8 cellular contexts compared by ENCODE assay signal in genomic region chr2:232697807-232698110, GRCh38. TPM values are rescaled to one million over a fixed set of nuclear protein-coding genes. Genes with fewer than 3 reads are reported as not detected.
A peak's percentile ranks its signal among the peaks of the same experiment; 100 is the strongest.
DNase-seq lines count a peak whose midpoint lies in the region; ATAC-seq and TF ChIP-seq lines count a peak whose summit lies in the region.

No MANE protein-coding gene starts in this region.

- H3K9me3 ChIP-seq in CD4-positive, alpha-beta T cell (ENCODE audit: control insufficient read depth, low read length) = no peaks in the 10 kb centered on the region
- no peaks in the 10 kb centered on the region for H3K9me3 ChIP-seq in HEK293 (ENCODE audit: control insufficient read depth, insufficient read depth, low read depth, low read length)
- no peaks in the 10 kb centered on the region for H3K9me3 ChIP-seq in T-helper 17 cell (ENCODE audit: control insufficient read depth, low read length, poor library complexity, severe bottlenecking)

- peak overlapping the region; percentile 95 for H3K4me3 ChIP-seq in HEK293 (ENCODE audit: low read depth, low read length)

- H3K4me1 Mint-ChIP-seq in CD4-positive, alpha-beta T cell (ENCODE audit: low read depth) = peaks cover 40% of the 10 kb centered on the region
- H3K4me1 Mint-ChIP-seq in T-helper 17 cell (peaks cover 26% of the 10 kb centered on the region), glutamatergic neuron (ENCODE audit: low read depth, unreplicated experiment) (peaks cover 25% of the 10 kb centered on the region)

- H3K36me3 ChIP-seq in HEK293 (ENCODE audit: control insufficient read depth in 2 of 2, insufficient read depth in 1 of 2, low read length in 2 of 2) = peaks cover 2 to 21% of the 10 kb centered on the region in 2 experiments; a peak in 2 of 3 replicates

- no peak for TF ChIP-seq CTCF in CD4-positive, alpha-beta T cell (IDR thresholded peaks at IDR 0.05)
- TF ChIP-seq CTCF in HEK293 (tag by site-specific recombination; IDR thresholded peaks at IDR 0.05) (no peak), glutamatergic neuron (IDR thresholded peaks at IDR 0.05; ENCODE audit: partially characterized antibody, unreplicated experiment) (no peak)

- DNase-seq in CD4-positive, alpha-beta T cell = peak in 2 of 10 experiments; percentile 3 to 42
- DNase-seq in T-helper 17 cell (peak in 1 of 3 donors; percentile 13), glutamatergic neuron (no peak), sciatic nerve (ENCODE audit: low spot score) (no peak), NCI-H2227 treated with DMSO at 0.1 percent for 48 hours (lab: John Stamatoyannopoulos, UW) (no peak), NCI-H1436 (lab: John Stamatoyannopoulos, UW) (no peak), T-helper 9 cell (no peak)

- intact Hi-C loops in CD4-positive, alpha-beta T cell (cut with DNase I, micrococcal nuclease) = loop anchor here (5.0 to 10.0 kb wide), 5 partner anchors 90 to 1170 kb away; partner anchors contain the start of genes ATG16L1 (in 1 of the 2), HJURP (in 1 of the 2) and MSL3B (in 1 of the 2)
- intact Hi-C loops in sciatic nerve (cut with DNase I) = no loop called here

- peaks cover 2% of the 10 kb centered on the region for H3K9me3 Mint-ChIP-seq in CD4-positive, alpha-beta T cell
- H3K9me3 Mint-ChIP-seq in glutamatergic neuron (ENCODE audit: unreplicated experiment) = peaks cover 8% of the 10 kb centered on the region

- CTCF ChIA-PET in CD4-positive, alpha-beta T cell (lab: Charles Lee) = no interaction called here
- CTCF ChIA-PET in HEK293 (lab: Yijun Ruan, JAX) = interaction anchor here (0.5 to 0.6 kb wide), 2 partner anchors 67 to 798 kb away, joined by 3 read pairs; no protein-coding TSS in a partner anchor

- H3K27me3 Mint-ChIP-seq in CD4-positive, alpha-beta T cell = no peaks in the 10 kb centered on the region
- H3K27me3 Mint-ChIP-seq in T-helper 17 cell (no peaks in the 10 kb centered on the region), glutamatergic neuron (ENCODE audit: unreplicated experiment) (peaks cover 2% of the 10 kb centered on the region)

- peak overlapping the region; percentile 97 for H3K4me3 Mint-ChIP-seq in CD4-positive, alpha-beta T cell
- H3K4me3 Mint-ChIP-seq in T-helper 17 cell (peak overlapping the region; percentile 92), glutamatergic neuron (ENCODE audit: unreplicated experiment) (peak overlapping the region; percentile 97)

- peak overlapping the region; percentile 78 for H3K27ac ChIP-seq in CD4-positive, alpha-beta T cell (ENCODE audit: low read depth, low read length)
- H3K27ac ChIP-seq in HEK293 (ENCODE audit: extremely low read depth, low read depth, low read length) = peak overlapping the region; percentile 90

- ATAC-seq in CD4-positive, alpha-beta T cell (ENCODE audit: poor library complexity) = no peak
- no peak for ATAC-seq in T-helper 17 cell
- peak; percentile 7 for ATAC-seq in sciatic nerve

- peaks cover 16% of the 10 kb centered on the region for H3K4me1 ChIP-seq in HEK293 (ENCODE audit: control insufficient read depth, insufficient read depth, low read length)

- H3K27me3 ChIP-seq in CD4-positive, alpha-beta T cell (ENCODE audit: control insufficient read depth, insufficient read depth, low read length) = no peaks in the 10 kb centered on the region

- H3K27ac Mint-ChIP-seq in CD4-positive, alpha-beta T cell = peak overlapping the region; percentile 91
- H3K27ac Mint-ChIP-seq in T-helper 17 cell (peak overlapping the region; percentile 94), glutamatergic neuron (ENCODE audit: unreplicated experiment) (peak overlapping the region; percentile 99)

- H3K36me3 Mint-ChIP-seq in CD4-positive, alpha-beta T cell (ENCODE audit: low read depth) = peaks cover 39% of the 10 kb centered on the region
- H3K36me3 Mint-ChIP-seq in T-helper 17 cell (ENCODE audit: low read depth) (no peaks in the 10 kb centered on the region), glutamatergic neuron (ENCODE audit: unreplicated experiment) (no peaks in the 10 kb centered on the region)

- POLR2A ChIA-PET in CD4-positive, alpha-beta T cell (lab: Charles Lee) = interaction anchor here (0.7 to 1.9 kb wide), 3 partner anchors 32 to 363 kb away, joined by 3 to 5 read pairs (median 3); partner anchors contain the start of gene INPP5D
- POLR2A ChIA-PET in HEK293 (lab: Yijun Ruan, JAX) = interaction anchor here (0.6 to 1.5 kb wide), 3 partner anchors 14 to 64 kb away, joined by 3 to 4 read pairs (median 3); partner anchors contain the start of gene EFHD1

TF ChIP-seq in HEK293, 187 proteins besides CTCF, POLR2A, EP300 and RAD21:
- TF ChIP-seq ZNF292 (tag by site-specific recombination; IDR thresholded peaks at IDR 0.05; ENCODE audit: borderline replicate concordance, low read depth) = no peak
- no peak for TF ChIP-seq ZNF341 (tag by site-specific recombination; IDR thresholded peaks at IDR 0.05; ENCODE audit: low read depth)
- no peak for TF ChIP-seq ZNF768 (tag by site-specific recombination; IDR thresholded peaks at IDR 0.05)
- TF ChIP-seq ZNF146 (tag by site-specific recombination; IDR thresholded peaks at IDR 0.05) = no peak
- no peak for TF ChIP-seq BCL11A (tag by site-specific recombination; IDR thresholded peaks at IDR 0.05; ENCODE audit: low read depth)
- TF ChIP-seq GLIS1 (tag by site-specific recombination; IDR thresholded peaks at IDR 0.05) = peak; percentile 9; the same call in 1 of the 2 replicates
- TF ChIP-seq ZNF629 (tag by site-specific recombination; IDR thresholded peaks at IDR 0.05) = no peak
- TF ChIP-seq ZSCAN4 (tag by site-specific recombination; IDR thresholded peaks at IDR 0.05) = no peak
- peak; percentile 45 for TF ChIP-seq ZNF335 (tag by site-specific recombination; conservative IDR thresholded peaks at IDR 0.05)
- TF ChIP-seq ZNF302 (tag by site-specific recombination; IDR thresholded peaks at IDR 0.05; ENCODE audit: low read depth) = no peak
- no peak for TF ChIP-seq ZNF830 (tag by site-specific recombination; IDR thresholded peaks at IDR 0.05; ENCODE audit: low read depth)

RNA-seq across cellular contexts. Expression of gene GIGYF2, which starts 0.6 kb away (rescaled TPM):
- total RNA-seq in CD4-positive, alpha-beta T cell = 10 to 100 TPM; 52.5 to 55.5 TPM
- 10 to 100 TPM; 55.9 to 62.9 TPM for total RNA-seq in T-helper 17 cell
- total RNA-seq in glutamatergic neuron (ENCODE audit: unreplicated experiment) = 91.7 TPM
- total RNA-seq in sciatic nerve = 97.1 TPM
